Comparison of ENCODE assay signal across 7 cellular contexts in genomic region chr22:31313366-31314147, GRCh38. TPM values are rescaled to one million over a fixed set of nuclear protein-coding genes. Genes with fewer than 3 reads are reported as not detected.
DNase-seq lines count a peak whose midpoint lies in the region; ATAC-seq and TF ChIP-seq lines count a peak whose summit lies in the region.

No MANE protein-coding gene starts in this region.

- TF ChIP-seq CTCF in GM13977 (IDR thresholded peaks at IDR 0.05; ENCODE audit: extremely low read depth, insufficient read depth, missing control alignments): peak; percentile 83
- TF ChIP-seq CTCF in dorsolateral prefrontal cortex (IDR thresholded peaks at IDR 0.05 in 54 of 56, conservative IDR thresholded peaks at IDR 0.05 in 2 of 56; ENCODE audit: low read depth in 1 of 56, partially characterized antibody in 56 of 56): peak; percentile 65 to 94 (median 86)

- H3K27ac ChIP-seq in dorsolateral prefrontal cortex: peak overlapping the region in 35 of 59 donors; percentile 9 to 85 (median 54)

- in situ Hi-C loops in GM13977 (cut with MboI; ENCODE audit: low pct_unique_long_range_greater_than_20kb, low sequenced_read_pairs, unreplicated experiment): no loop called here

- no peak overlapping the region for H3K4me3 ChIP-seq in dorsolateral prefrontal cortex

- ATAC-seq in left lobe of liver (peak; percentile 100), GM21825 (IDR thresholded peaks at IDR 0.05; ENCODE audit: unreplicated experiment) (no peak)

- DNase-seq in GM13977 (ENCODE audit: low spot score) (peak; percentile 58), NCI-H2196 (lab: John Stamatoyannopoulos, UW; ENCODE audit: unreplicated experiment) (peak; percentile 83), dorsolateral prefrontal cortex (peak in 7 of 10 donors; percentile 63 to 77 (median 69)), left lobe of liver (ENCODE audit: low spot score) (peak; percentile 79)
- DNase-seq in activated CD4-positive, alpha-beta T cell treated with anti-CD3 and anti-CD28 coated beads, Interleukin-2, amount 50 U/mL, for 1 hour: peak; percentile 67
- DNase-seq in stimulated activated CD4-positive, alpha-beta T cell treated with anti-CD3 and anti-CD28 coated beads, Interleukin-2, amount 100 ng/mL, for 48 hours: peak; percentile 69

- H3K27me3 ChIP-seq in dorsolateral prefrontal cortex: no peaks in the 10 kb centered on the region

- intact Hi-C loops in dorsolateral prefrontal cortex (cut with DNase I): loop anchor here in 1 of 2 donors (1.0 kb wide), 1 partner anchor 21 kb away; the partner anchor contains the start of gene PIK3IP1

RNA-seq across cellular contexts. Expression of gene PIK3IP1, which starts 21.3 kb away (rescaled TPM):
- total RNA-seq in dorsolateral prefrontal cortex (10 to 100 TPM; 30.3 to 94.4 (median 54.6) TPM), left lobe of liver (3.2 TPM)

RNA-seq across cellular contexts. Expression of gene PATZ1, which starts 32.6 kb away (rescaled TPM):
- total RNA-seq in dorsolateral prefrontal cortex: 10 to 100 TPM; 15.7 to 39.3 (median 23.2) TPM
- 21.2 TPM for total RNA-seq in left lobe of liver
